In the genomic region with DNA sequence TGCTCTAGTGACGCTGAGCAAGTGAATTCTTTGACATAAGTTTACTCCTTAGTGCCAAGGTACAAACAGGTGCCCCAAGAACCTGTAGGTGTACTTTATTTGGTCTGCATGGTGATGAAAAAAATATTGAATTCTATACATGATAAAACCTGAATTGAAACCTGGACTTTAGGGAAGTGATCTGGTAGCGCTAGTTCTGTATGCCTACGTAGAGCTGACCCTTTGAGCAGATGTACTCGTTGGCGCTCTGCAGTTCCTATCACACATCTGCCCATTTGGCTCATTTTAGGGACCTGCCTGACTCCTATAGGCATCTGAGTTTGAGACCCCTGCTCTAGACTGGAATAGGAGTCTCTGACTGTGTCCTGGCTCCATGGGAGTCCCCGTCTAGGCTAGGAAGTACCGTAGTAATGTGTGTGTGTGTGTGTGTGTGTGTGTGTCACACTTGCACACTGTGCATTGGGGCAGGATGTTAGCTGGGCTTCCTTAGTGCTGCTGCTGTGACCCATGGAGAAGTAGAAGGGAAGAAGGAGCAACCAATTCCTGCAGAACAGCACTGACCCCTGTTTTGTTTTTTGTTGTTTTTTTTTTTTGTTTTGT, we compare ENCODE assay signal across 11 cellular contexts. TPM values are rescaled to one million over a fixed set of nuclear protein-coding genes. Genes with fewer than 3 reads are reported as not detected.
DNase-seq lines count a peak whose midpoint lies in the region; ATAC-seq and TF ChIP-seq lines count a peak whose summit lies in the region.
"Had no signal": no experiment of that assay in that cellular context is flagged by ENCODE, and none has a peak within 500 bp of the region (broad histone marks: within the 10 kb centered on the region; RNA-seq: fewer than 3 reads in every experiment).

No MANE protein-coding gene starts in this region.

- no peak overlapping the region for H3K4ac ChIP-seq in mesendoderm (ENCODE audit: low read depth, low read length)

- no peaks in the 10 kb centered on the region for H3K27me3 Mint-ChIP-seq in CD8-positive, alpha-beta T cell (ENCODE audit: low read depth)
- no peaks in the 10 kb centered on the region for H3K27me3 Mint-ChIP-seq in activated B cell treated with CpG ODN at 0.5 μM for 24 hours
- H3K27me3 Mint-ChIP-seq in endodermal cell (ENCODE audit: insufficient read depth), result peaks cover 10% of the 10 kb centered on the region

- H3K4me3 Mint-ChIP-seq in CD8-positive, alpha-beta T cell, result peak overlapping the region; percentile 92
- H3K4me3 Mint-ChIP-seq in activated B cell treated with CpG ODN at 0.5 μM for 24 hours, result peak overlapping the region; percentile 99
- no peak overlapping the region for H3K4me3 Mint-ChIP-seq in endodermal cell

- no CpG with 5 or more reads among the region's 7 CpGs for WGBS in mesendoderm (ENCODE audit: extremely low coverage, insufficient coverage, low lambda C conversion rate)
- 94 to 97% methylated on average over 6 to 7 of the region's 7 CpGs for WGBS in endodermal cell (ENCODE audit: insufficient coverage in 1 of 2, insufficient read length in 1 of 2), 2 experiments
- 89 to 90% methylated on average over 7 of the region's 7 CpGs for WGBS in GM23248 (ENCODE audit: low coverage in 1 of 2, low lambda C conversion rate in 2 of 2, missing lambda C conversion rate in 2 of 2), 2 experiments

- intact Hi-C loops in CD8-positive, alpha-beta T cell (cut with DNase I, micrococcal nuclease), result loop anchor here in 1 of 2 experiments (2.0 to 10.0 kb wide), 2 partner anchors 16 to 1232 kb away; no protein-coding TSS in a partner anchor
- intact Hi-C loops in activated B cell treated with CpG ODN at 0.5 μM for 24 hours (cut with micrococcal nuclease), result loop anchor here (1.0 to 2.0 kb wide), 5 partner anchors 8 to 27 kb away; a partner anchor contains a TSS

- H3K36me3 Mint-ChIP-seq in CD8-positive, alpha-beta T cell, result peaks cover 100% of the 10 kb centered on the region
- peaks cover 100% of the 10 kb centered on the region for H3K36me3 Mint-ChIP-seq in activated B cell treated with CpG ODN at 0.5 μM for 24 hours (ENCODE audit: low read depth)
- H3K36me3 Mint-ChIP-seq in endodermal cell (ENCODE audit: low read depth), result no peaks in the 10 kb centered on the region

- DNase-seq in CD8-positive, alpha-beta T cell, result peak in 1 of 7 experiments; percentile 60
- no peak for DNase-seq in activated B cell treated with CpG ODN at 0.5 μM for 24 hours
- no peak for DNase-seq in mesendoderm
- no peak for DNase-seq in endodermal cell
- DNase-seq in GM19238 (ENCODE audit: insufficient read length, low spot score), result no peak
- no peak for DNase-seq in GM23248
- DNase-seq: DMS79 treated with DMSO at 0.1 percent for 48 hours, NCI-H748 treated with DMSO at 0.1 percent for 48 hours had no signal

- H3K27ac ChIP-seq in CD8-positive, alpha-beta T cell (ENCODE audit: low read depth, low read length), result peak overlapping the region; percentile 26
- H3K27ac ChIP-seq in mesendoderm (ENCODE audit: low read depth, low read length) (no peak overlapping the region), endodermal cell (ENCODE audit: low read depth, low read length) (no peak overlapping the region), GM23248 (no peak overlapping the region)

- H4K5ac ChIP-seq in mesendoderm (ENCODE audit: low read length), result no peak overlapping the region

- CTCF ChIA-PET in CD8-positive, alpha-beta T cell (lab: Charles Lee), result interaction anchor here (1.2 to 23.5 kb wide), 4 partner anchors 12 to 29 kb away, joined by 5 to 498 read pairs (median 6); a partner anchor contains a TSS
- CTCF ChIA-PET in activated B cell treated with CpG ODN at 0.5 μM for 24 hours (lab: Charles Lee), result interaction anchor here (1.0 to 5.2 kb wide), 8 partner anchors 9 to 37 kb away, joined by 4 to 51 read pairs (median 8); a partner anchor contains a TSS

- peak; percentile 18 for ATAC-seq in CD8-positive, alpha-beta T cell
- ATAC-seq in HG02759 (IDR thresholded peaks at IDR 0.05; ENCODE audit: unreplicated experiment), result peak; percentile 12
- peak; percentile 45 for ATAC-seq in activated B cell treated with CpG ODN at 0.5 μM for 24 hours (ENCODE audit: low read depth)
- ATAC-seq in GM19455 (IDR thresholded peaks at IDR 0.05; ENCODE audit: unreplicated experiment), result no peak

- no peak overlapping the region for H2BK5ac ChIP-seq in mesendoderm (ENCODE audit: low read length)

- H3K9me3 ChIP-seq in CD8-positive, alpha-beta T cell (ENCODE audit: low read length), result no peaks in the 10 kb centered on the region
- H3K9me3 ChIP-seq in endodermal cell (ENCODE audit: control insufficient read depth, low read length), result no peaks in the 10 kb centered on the region
- H3K9me3 ChIP-seq in GM23248 (ENCODE audit: low read depth), result no peaks in the 10 kb centered on the region
- H3K9me3 ChIP-seq: prostate gland had no signal

- no peaks in the 10 kb centered on the region for H3K79me1 ChIP-seq in mesendoderm (ENCODE audit: low read length)

- H4K20me1 ChIP-seq in GM23248 (ENCODE audit: insufficient read depth), result no peaks in the 10 kb centered on the region

- peaks cover 80% of the 10 kb centered on the region for H3K4me1 Mint-ChIP-seq in CD8-positive, alpha-beta T cell (ENCODE audit: low read depth)
- H3K4me1 Mint-ChIP-seq in activated B cell treated with CpG ODN at 0.5 μM for 24 hours (peaks cover 97% of the 10 kb centered on the region), endodermal cell (peaks cover 3% of the 10 kb centered on the region)

- POLR2A ChIA-PET in CD8-positive, alpha-beta T cell (lab: Charles Lee), result interaction anchor here (0.9 to 14.4 kb wide), 11 partner anchors 3 to 36 kb away, joined by 3 to 330 read pairs (median 7); no protein-coding TSS in a partner anchor
- POLR2A ChIA-PET in activated B cell treated with CpG ODN at 0.5 μM for 24 hours (lab: Charles Lee), result interaction anchor here (0.6 to 14.9 kb wide), 13 partner anchors 3 to 46 kb away, joined by 3 to 631 read pairs (median 14); a partner anchor contains a TSS

- in situ Hi-C loops in GM23248 (cut with MboI), result no loop called here

- H3K79me2 ChIP-seq in mesendoderm (ENCODE audit: control insufficient read depth, insufficient read depth, low read length), result no peaks in the 10 kb centered on the region
- H3K79me2 ChIP-seq in GM23248 (ENCODE audit: insufficient read depth), result no peaks in the 10 kb centered on the region

- no peaks in the 10 kb centered on the region for H3K9me2 ChIP-seq in GM23248 (ENCODE audit: insufficient read depth)

- no peak overlapping the region for H2AFZ ChIP-seq in GM23248

- no peak overlapping the region for H3K18ac ChIP-seq in mesendoderm (ENCODE audit: low read length)

- H2BK15ac ChIP-seq in mesendoderm (replicated peaks; ENCODE audit: low read depth), result no peak overlapping the region

- H3K56ac ChIP-seq in mesendoderm (ENCODE audit: low read length), result no peak overlapping the region

- H3K23ac ChIP-seq in mesendoderm (ENCODE audit: low read length), result peak overlapping the region; percentile 30

- peak overlapping the region; percentile 61 for H3K4me3 ChIP-seq in CD8-positive, alpha-beta T cell (ENCODE audit: low read depth, low read length)
- H3K4me3 ChIP-seq in mesendoderm (ENCODE audit: low read length) (no peak overlapping the region), endodermal cell (ENCODE audit: low read length) (no peak overlapping the region), GM23248 (no peak overlapping the region)
- H3K4me3 ChIP-seq: prostate gland had no signal

- H4K8ac ChIP-seq in mesendoderm (ENCODE audit: low read depth, low read length), result no peak overlapping the region

- H2AK5ac ChIP-seq in mesendoderm (ENCODE audit: low read length), result no peak overlapping the region

- no peaks in the 10 kb centered on the region for H3F3A ChIP-seq in GM23248 (ENCODE audit: insufficient read depth)

- H3K9ac ChIP-seq in mesendoderm (ENCODE audit: low read length), result no peak overlapping the region
- no peak overlapping the region for H3K9ac ChIP-seq in endodermal cell (ENCODE audit: extremely low read depth, low read length, poor library complexity, severe bottlenecking)
- H3K9ac ChIP-seq in GM23248, result no peak overlapping the region

- no peak overlapping the region for H2BK120ac ChIP-seq in mesendoderm (ENCODE audit: low read depth, low read length)

- peaks cover 82% of the 10 kb centered on the region for H3K36me3 ChIP-seq in CD8-positive, alpha-beta T cell (ENCODE audit: insufficient read depth, low read length)
- H3K36me3 ChIP-seq in mesendoderm (ENCODE audit: control insufficient read depth, insufficient read depth, low read length), result no peaks in the 10 kb centered on the region
- H3K36me3 ChIP-seq in endodermal cell (ENCODE audit: control insufficient read depth, insufficient read depth, low read length), result no peaks in the 10 kb centered on the region
- no peaks in the 10 kb centered on the region for H3K36me3 ChIP-seq in GM23248 (ENCODE audit: low read depth)
- H3K36me3 ChIP-seq: prostate gland had no signal

- H3K4me2 ChIP-seq in mesendoderm (ENCODE audit: low read length) (no peak overlapping the region), GM23248 (ENCODE audit: unreplicated experiment) (no peak overlapping the region)

- no peaks in the 10 kb centered on the region for H3K9me3 Mint-ChIP-seq in CD8-positive, alpha-beta T cell
- H3K9me3 Mint-ChIP-seq in activated B cell treated with CpG ODN at 0.5 μM for 24 hours (no peaks in the 10 kb centered on the region), endodermal cell (no peaks in the 10 kb centered on the region)

- no peaks in the 10 kb centered on the region for H3K27me3 ChIP-seq in CD8-positive, alpha-beta T cell (ENCODE audit: insufficient read depth, low read length)
- H3K27me3 ChIP-seq in mesendoderm (ENCODE audit: insufficient read depth, low read length, poor library complexity), result no peaks in the 10 kb centered on the region
- H3K27me3 ChIP-seq in endodermal cell (ENCODE audit: control insufficient read depth, insufficient read depth, low read length, poor library complexity, severe bottlenecking), result no peaks in the 10 kb centered on the region
- no peaks in the 10 kb centered on the region for H3K27me3 ChIP-seq in GM23248 (replicated peaks; ENCODE audit: insufficient read depth)

- H3K27ac Mint-ChIP-seq in CD8-positive, alpha-beta T cell, result peak overlapping the region; percentile 98
- H3K27ac Mint-ChIP-seq in activated B cell treated with CpG ODN at 0.5 μM for 24 hours (peak overlapping the region; percentile 99), endodermal cell (no peak overlapping the region)

- TF ChIP-seq CTCF in CD8-positive, alpha-beta T cell (IDR thresholded peaks at IDR 0.05), result no peak
- TF ChIP-seq CTCF in activated B cell treated with CpG ODN at 0.5 μM for 24 hours (IDR thresholded peaks at IDR 0.05), result no peak
- no peak for TF ChIP-seq CTCF in endodermal cell (conservative IDR thresholded peaks at IDR 0.05)

- H3K4me1 ChIP-seq in CD8-positive, alpha-beta T cell (ENCODE audit: insufficient read depth, low read length), result peaks cover 65% of the 10 kb centered on the region
- no peaks in the 10 kb centered on the region for H3K4me1 ChIP-seq in mesendoderm (ENCODE audit: control insufficient read depth, low read depth, low read length)
- H3K4me1 ChIP-seq in endodermal cell (ENCODE audit: control insufficient read depth, insufficient read depth, low read length), result no peaks in the 10 kb centered on the region
- H3K4me1 ChIP-seq in GM23248 (ENCODE audit: insufficient read depth), result peaks cover 4% of the 10 kb centered on the region

RNA-seq across cellular contexts. Expression of a gene that starts 21.2 kb away (rescaled TPM):
- 10 to 100 TPM; 13.6 to 14.3 TPM for total RNA-seq in CD8-positive, alpha-beta T cell
- total RNA-seq in activated B cell treated with CpG ODN at 0.5 μM for 24 hours, result 10.5 and 14.3 TPM in 2 replicates
- polyA plus RNA-seq in mesendoderm (2013, experiment 1 of 2), result 0.74 TPM
- polyA plus RNA-seq in mesendoderm (2013, experiment 2 of 2), result 0.87 TPM
- total RNA-seq in endodermal cell, result 1 to 10 TPM; 2.0 to 5.4 TPM
- polyA plus RNA-seq in endodermal cell (2013, experiment 1 of 2), result 5.0 TPM
- polyA plus RNA-seq in endodermal cell (2013, experiment 2 of 2), result 5.5 TPM
- 7.2 and 9.6 TPM in 2 replicates for total RNA-seq in GM23248 (2014; rRNA removed; shearing (Covaris generic))
- 11.8 and 12.1 TPM in 2 replicates for polyA plus RNA-seq in GM23248 (2016; fragmentation: Nextera tagmentation; extraction: Ambion mirVana)
